ENCODE assay signal across 12 cellular contexts in genomic region chr17:50154604-50155003, GRCh38. TPM values are rescaled to one million over a fixed set of nuclear protein-coding genes. Genes with fewer than 3 reads are reported as not detected.
DNase-seq lines count a peak whose midpoint lies in the region; ATAC-seq and TF ChIP-seq lines count a peak whose summit lies in the region.
"Had no signal": no experiment of that assay in that cellular context is flagged by ENCODE, and none has a peak within 500 bp of the region (broad histone marks: within the 10 kb centered on the region; RNA-seq: fewer than 3 reads in every experiment).

No MANE protein-coding gene starts in this region.

- H3K27ac Mint-ChIP-seq in activated naive CD4-positive, alpha-beta T cell treated with anti-CD3 and anti-CD28 coated beads, Interleukin-2, amount 50 U/mL, for 24 hours: peak overlapping the region; percentile 23
- no peak overlapping the region for H3K27ac Mint-ChIP-seq in activated naive CD4-positive, alpha-beta T cell treated with anti-CD3 and anti-CD28 coated beads, Interleukin-2, amount 50 U/mL, for 72 hours
- H3K27ac Mint-ChIP-seq in IgD-negative memory B cell: peak overlapping the region; percentile 78 to 99 (median 91)

- no peak for DNase-seq in activated naive CD4-positive, alpha-beta T cell treated with anti-CD3 and anti-CD28 coated beads, Interleukin-2, amount 50 U/mL, for 72 hours (ENCODE audit: low spot score in 2 of 2)
- DNase-seq in right cardiac atrium (peak in 1 of 3 donors; percentile 7), tibial nerve (ENCODE audit: low spot score in 2 of 2) (no peak), NCI-H774 (lab: John Stamatoyannopoulos, UW) (no peak), DMS153 treated with DMSO at 0.1 percent for 48 hours (lab: John Stamatoyannopoulos, UW; ENCODE audit: unreplicated experiment) (no peak)
- DNase-seq: activated CD8-positive, alpha-beta memory T cell treated with anti-CD3 and anti-CD28 coated beads, Interleukin-2, amount 50 U/mL, for 48 hours; dermis blood vessel endothelial cell; NCI-H2029 treated with DMSO at 0.1 percent for 48 hours; occipital lobe had no signal

- H3K4me1 Mint-ChIP-seq in activated naive CD4-positive, alpha-beta T cell treated with anti-CD3 and anti-CD28 coated beads, Interleukin-2, amount 50 U/mL, for 24 hours: peaks cover 33% of the 10 kb centered on the region
- peaks cover 0 to 21% (median 11%) of the 10 kb centered on the region in 3 donors for H3K4me1 Mint-ChIP-seq in IgD-negative memory B cell

- H3K9me3 ChIP-seq in right cardiac atrium (ENCODE audit: control insufficient read depth, low read length): no peaks in the 10 kb centered on the region
- H3K9me3 ChIP-seq in tibial nerve: no peaks in the 10 kb centered on the region

- intact Hi-C loops in right cardiac atrium (cut with DNase I): loop anchor here in 1 of 4 donors (10.0 kb wide), 1 partner anchor 60 kb away; the partner anchor contains the start of gene PDK2

- H3K27me3 ChIP-seq in right cardiac atrium (ENCODE audit: control insufficient read depth, insufficient read depth): no peaks in the 10 kb centered on the region
- H3K27me3 ChIP-seq in tibial nerve: no peaks in the 10 kb centered on the region

- H3K36me3 Mint-ChIP-seq in activated naive CD4-positive, alpha-beta T cell treated with anti-CD3 and anti-CD28 coated beads, Interleukin-2, amount 50 U/mL, for 24 hours: no peaks in the 10 kb centered on the region
- no peaks in the 10 kb centered on the region for H3K36me3 Mint-ChIP-seq in activated naive CD4-positive, alpha-beta T cell treated with anti-CD3 and anti-CD28 coated beads, Interleukin-2, amount 50 U/mL, for 72 hours
- H3K36me3 Mint-ChIP-seq in IgD-negative memory B cell: no peaks in the 10 kb centered on the region

- no peaks in the 10 kb centered on the region for H3K9me3 Mint-ChIP-seq in activated naive CD4-positive, alpha-beta T cell treated with anti-CD3 and anti-CD28 coated beads, Interleukin-2, amount 50 U/mL, for 24 hours
- H3K9me3 Mint-ChIP-seq in activated naive CD4-positive, alpha-beta T cell treated with anti-CD3 and anti-CD28 coated beads, Interleukin-2, amount 50 U/mL, for 72 hours: no peaks in the 10 kb centered on the region
- no peaks in the 10 kb centered on the region for H3K9me3 Mint-ChIP-seq in IgD-negative memory B cell

- ATAC-seq in activated naive CD4-positive, alpha-beta T cell treated with anti-CD3 and anti-CD28 coated beads, Interleukin-2, amount 50 U/mL, for 72 hours: no peak
- ATAC-seq in right cardiac atrium: no peak
- no peak for ATAC-seq in HG02759 (IDR thresholded peaks at IDR 0.05; ENCODE audit: unreplicated experiment)

- TF ChIP-seq POLR2A in tibial nerve (IDR thresholded peaks at IDR 0.05): no peak

- no peaks in the 10 kb centered on the region for H3K27me3 Mint-ChIP-seq in activated naive CD4-positive, alpha-beta T cell treated with anti-CD3 and anti-CD28 coated beads, Interleukin-2, amount 50 U/mL, for 24 hours
- no peaks in the 10 kb centered on the region for H3K27me3 Mint-ChIP-seq in IgD-negative memory B cell

- WGBS in right cardiac atrium: 40% methylated on average over 1 of the region's 1 CpG
- 48% methylated on average over 1 of the region's 1 CpG for WGBS in tibial nerve, 2 donors

- H3K4me3 ChIP-seq in right cardiac atrium (ENCODE audit: low read length) (no peak overlapping the region), tibial nerve (no peak overlapping the region)

- no peak for TF ChIP-seq EP300 in tibial nerve (IDR thresholded peaks at IDR 0.05)

- no peak overlapping the region for H3K4me3 Mint-ChIP-seq in activated naive CD4-positive, alpha-beta T cell treated with anti-CD3 and anti-CD28 coated beads, Interleukin-2, amount 50 U/mL, for 24 hours
- H3K4me3 Mint-ChIP-seq in IgD-negative memory B cell: peak overlapping the region in 3 of 4 donors; percentile 45 to 55 (median 54)

- H3K4me1 ChIP-seq in right cardiac atrium (ENCODE audit: control insufficient read depth, insufficient read depth, low read length): peaks cover 14% of the 10 kb centered on the region
- peaks cover 0 to 47% (median 17%) of the 10 kb centered on the region in 4 donors for H3K4me1 ChIP-seq in tibial nerve

- no peak for TF ChIP-seq CTCF in tibial nerve (IDR thresholded peaks at IDR 0.05)

- H3K27ac ChIP-seq in right cardiac atrium (ENCODE audit: low read length) (peak overlapping the region; percentile 37), tibial nerve (peak overlapping the region in 3 of 4 donors; percentile 18 to 92 (median 69))

- no peaks in the 10 kb centered on the region for H3K36me3 ChIP-seq in tibial nerve

RNA-seq across cellular contexts. Expression of gene PPP1R9B, which starts 4.1 kb away (rescaled TPM):
- total RNA-seq in activated naive CD4-positive, alpha-beta T cell treated with anti-CD3 and anti-CD28 coated beads, Interleukin-2, amount 50 U/mL, for 72 hours: 100 to 1,000 TPM in 1 of 2 donors, 10 to 100 TPM in 1; 74.4 to 112 TPM
- polyA plus RNA-seq in IgD-negative memory B cell: 4.2 TPM
- 10 to 100 TPM; 33.2 to 40.7 (median 36.1) TPM for total RNA-seq in right cardiac atrium
- polyA plus RNA-seq in right cardiac atrium: 26.5 TPM
- 10 to 100 TPM; 28.4 to 54.9 (median 36.9) TPM for total RNA-seq in tibial nerve

RNA-seq across cellular contexts. Expression of gene SGCA, which starts 11.2 kb away (rescaled TPM):
- total RNA-seq in activated naive CD4-positive, alpha-beta T cell treated with anti-CD3 and anti-CD28 coated beads, Interleukin-2, amount 50 U/mL, for 72 hours: under 1 TPM; 0.31 to 0.41 TPM
- 2.9 TPM for polyA plus RNA-seq in IgD-negative memory B cell
- total RNA-seq in right cardiac atrium: 100 to 1,000 TPM; 127 to 150 (median 133) TPM
- polyA plus RNA-seq in right cardiac atrium: 156 TPM
- total RNA-seq in tibial nerve: 1 to 10 TPM; 1.8 to 7.8 (median 4.9) TPM
- total RNA-seq: dermis blood vessel endothelial cell, occipital lobe had no signal

RNA-seq across cellular contexts. Expression of gene SAMD14, which starts 24.6 kb away (rescaled TPM):
- total RNA-seq in activated naive CD4-positive, alpha-beta T cell treated with anti-CD3 and anti-CD28 coated beads, Interleukin-2, amount 50 U/mL, for 72 hours: 1 to 10 TPM; 1.3 to 4.4 TPM
- polyA plus RNA-seq in IgD-negative memory B cell: 0.15 TPM
- 1 to 10 TPM; 2.4 to 4.0 (median 3.5) TPM for total RNA-seq in right cardiac atrium
- 3.3 TPM for polyA plus RNA-seq in right cardiac atrium
- total RNA-seq in tibial nerve: 1 to 10 TPM in 2 of 4 donors, under 1 TPM in 2; 0.63 to 1.5 (median 1.1) TPM

RNA-seq across cellular contexts. Expression of gene COL1A1, which starts 46.8 kb away (rescaled TPM):
- total RNA-seq in activated naive CD4-positive, alpha-beta T cell treated with anti-CD3 and anti-CD28 coated beads, Interleukin-2, amount 50 U/mL, for 72 hours: 1 to 10 TPM in 1 of 2 donors, under 1 TPM in 1; 0.48 to 3.0 TPM
- polyA plus RNA-seq in IgD-negative memory B cell (0.74 TPM), right cardiac atrium (24.8 TPM)
- total RNA-seq in right cardiac atrium (100 to 1,000 TPM in 1 of 4 donors, 10 to 100 TPM in 3; 58.4 to 138 (median 74.3) TPM), tibial nerve (100 to 1,000 TPM in 1 of 4 donors, 10 to 100 TPM in 3; 31.5 to 185 (median 73.0) TPM)

RNA-seq across cellular contexts. Expression of gene PDK2, which starts 59.5 kb away (rescaled TPM):
- total RNA-seq in activated naive CD4-positive, alpha-beta T cell treated with anti-CD3 and anti-CD28 coated beads, Interleukin-2, amount 50 U/mL, for 72 hours: 10 to 100 TPM; 14.3 to 18.7 TPM
- 38.8 TPM for polyA plus RNA-seq in IgD-negative memory B cell
- 100 to 1,000 TPM; 167 to 219 (median 182) TPM for total RNA-seq in right cardiac atrium
- polyA plus RNA-seq in right cardiac atrium: 149 TPM
- total RNA-seq in tibial nerve: 10 to 100 TPM; 37.9 to 77.7 (median 49.8) TPM

Comparison
In these comparisons a context has a peak if more than half of its experiments do, and no peak if none do; other contexts are left out.
1. H3K27ac Mint-ChIP-seq: peak in activated naive CD4-positive, alpha-beta T cell treated with anti-CD3 and anti-CD28 coated beads, Interleukin-2, amount 50 U/mL, for 24 hours (single experiment) and IgD-negative memory B cell (3 of 3); none in activated naive CD4-positive, alpha-beta T cell treated with anti-CD3 and anti-CD28 coated beads, Interleukin-2, amount 50 U/mL, for 72 hours (0 of 2).
2. RNA of gene SGCA, which starts 11.2 kb away (total RNA-seq): 127 to 150 TPM in right cardiac atrium; 1.8 to 7.8 TPM in tibial nerve and 0.31 to 0.41 TPM in activated naive CD4-positive, alpha-beta T cell treated with anti-CD3 and anti-CD28 coated beads, Interleukin-2, amount 50 U/mL, for 72 hours; every median in the first group is over 10 times any median in the second.